ENCODE assay signal across 12 cellular contexts in the genomic region with DNA sequence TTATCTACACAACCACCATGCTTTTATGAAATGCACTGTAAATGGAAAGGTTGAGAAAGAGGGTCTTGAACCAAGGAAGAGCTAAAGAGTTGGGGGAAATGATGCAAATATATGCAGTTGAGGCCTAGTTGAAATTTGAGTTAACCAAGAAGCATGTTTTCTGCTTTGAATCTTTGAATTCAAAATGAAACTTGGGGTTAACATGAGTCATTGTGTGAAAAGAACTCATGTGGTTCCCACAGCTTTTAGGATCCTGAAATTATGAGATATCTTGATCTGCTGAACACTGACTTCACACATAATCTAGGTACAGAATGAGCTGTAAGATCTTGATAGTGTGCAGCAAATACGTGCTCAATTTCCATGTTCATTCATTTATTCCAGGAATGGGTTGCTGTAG.
DNase-seq lines count a peak whose midpoint lies in the region; ATAC-seq and TF ChIP-seq lines count a peak whose summit lies in the region.
"Had no signal": no experiment of that assay in that cellular context is flagged by ENCODE, and none has a peak within 500 bp of the region (broad histone marks: within the 10 kb centered on the region; RNA-seq: fewer than 3 reads in every experiment).

No MANE protein-coding gene starts in this region.

- H3K9me3 Mint-ChIP-seq in CD8-positive, alpha-beta T cell = no peaks in the 10 kb centered on the region
- H3K9me3 Mint-ChIP-seq: neural progenitor cell had no signal

- POLR2A ChIA-PET in CD8-positive, alpha-beta T cell (lab: Charles Lee) = interaction anchor here (1.4 kb wide), 1 partner anchor 8 kb away, joined by 3 read pairs; no protein-coding TSS in a partner anchor

- no peaks in the 10 kb centered on the region for H3K27me3 Mint-ChIP-seq in CD8-positive, alpha-beta T cell (ENCODE audit: low read depth)

- CTCF ChIA-PET in CD8-positive, alpha-beta T cell (lab: Charles Lee) = interaction anchor here (0.7 to 1.0 kb wide), 3 partner anchors 126 to 637 kb away, joined by 3 read pairs; no protein-coding TSS in a partner anchor

- WGBS in aorta, 2 donors = 95 to 98% methylated on average over 1 of the region's 1 CpG

- DNase-seq in CD8-positive, alpha-beta T cell = no peak
- peak; percentile 39 for DNase-seq in LHCN-M2 (ENCODE audit: low read depth)
- no peak for DNase-seq in aorta
- no peak for DNase-seq in stimulated activated CD4-positive, alpha-beta T cell treated with anti-CD3 and anti-CD28 coated beads, Interleukin-15, amount 100 ng/mL, for 24 hours
- no peak for DNase-seq in NCI-H510A (lab: John Stamatoyannopoulos, UW)
- DNase-seq in NCI-H774 (lab: John Stamatoyannopoulos, UW) = no peak
- DNase-seq: hypothalamus, NCI-H1694 treated with DMSO at 0.1 percent for 48 hours had no signal

- peak overlapping the region; percentile 3 for H3K27ac Mint-ChIP-seq in CD8-positive, alpha-beta T cell
- H3K27ac Mint-ChIP-seq: neural progenitor cell had no signal

- peaks cover 34% of the 10 kb centered on the region for H3K4me1 Mint-ChIP-seq in CD8-positive, alpha-beta T cell (ENCODE audit: low read depth)
- H3K4me1 Mint-ChIP-seq: neural progenitor cell had no signal

- H3K9me3 ChIP-seq in CD8-positive, alpha-beta T cell (ENCODE audit: low read length) = no peaks in the 10 kb centered on the region
- no peaks in the 10 kb centered on the region for H3K9me3 ChIP-seq in aorta (ENCODE audit: control insufficient read depth, low read length)

- no peaks in the 10 kb centered on the region for H3K36me3 ChIP-seq in CD8-positive, alpha-beta T cell (ENCODE audit: insufficient read depth, low read length)
- H3K36me3 ChIP-seq in aorta (ENCODE audit: control insufficient read depth in 1 of 2, insufficient read depth in 2 of 2, low read length in 1 of 2) = no peaks in the 10 kb centered on the region
- H3K36me3 ChIP-seq: BLaER1 treated with 17β-estradiol and CSF1 and Interleukin-3, amounts not matched to agents 10 nM and 100 nM; neural progenitor cell had no signal

- ATAC-seq in CD8-positive, alpha-beta T cell = no peak
- peak; percentile 94 for ATAC-seq in GM19035 (IDR thresholded peaks at IDR 0.05; ENCODE audit: unreplicated experiment)
- ATAC-seq in HG02798 (IDR thresholded peaks at IDR 0.05; ENCODE audit: poor library complexity, unreplicated experiment) = peak; percentile 87
- no peak for ATAC-seq in aorta (ENCODE audit: low FRiP score)

- no peaks in the 10 kb centered on the region for H3K36me3 Mint-ChIP-seq in CD8-positive, alpha-beta T cell
- H3K36me3 Mint-ChIP-seq: neural progenitor cell had no signal

- H3K4me3 ChIP-seq in CD8-positive, alpha-beta T cell (ENCODE audit: low read depth, low read length) = no peak overlapping the region
- no peak overlapping the region for H3K4me3 ChIP-seq in aorta (ENCODE audit: low read length in 2 of 2)
- H3K4me3 ChIP-seq: BLaER1 treated with 17β-estradiol and CSF1 and Interleukin-3, amounts not matched to agents 10 nM and 100 nM; neural progenitor cell had no signal

- TF ChIP-seq CTCF in CD8-positive, alpha-beta T cell (IDR thresholded peaks at IDR 0.05) = no peak

- no peaks in the 10 kb centered on the region for H3K27me3 ChIP-seq in CD8-positive, alpha-beta T cell (ENCODE audit: insufficient read depth, low read length)
- no peaks in the 10 kb centered on the region for H3K27me3 ChIP-seq in aorta (ENCODE audit: control insufficient read depth in 1 of 2, insufficient read depth in 2 of 2, low read length in 1 of 2)
- H3K27me3 ChIP-seq: BLaER1 treated with 17β-estradiol and CSF1 and Interleukin-3, amounts not matched to agents 10 nM and 100 nM; neural progenitor cell had no signal

- H3K4me1 ChIP-seq in CD8-positive, alpha-beta T cell (ENCODE audit: insufficient read depth, low read length) = peaks cover 27% of the 10 kb centered on the region
- no peaks in the 10 kb centered on the region for H3K4me1 ChIP-seq in aorta (ENCODE audit: control insufficient read depth in 1 of 2, insufficient read depth in 2 of 2, low read length in 2 of 2)
- H3K4me1 ChIP-seq: neural progenitor cell had no signal

- intact Hi-C loops in CD8-positive, alpha-beta T cell (cut with DNase I, micrococcal nuclease) = no loop called here
- intact Hi-C loops in aorta (cut with DNase I) = no loop called here

- H3K4me3 Mint-ChIP-seq in CD8-positive, alpha-beta T cell = no peak overlapping the region
- H3K4me3 Mint-ChIP-seq: neural progenitor cell had no signal

- no peak overlapping the region for H3K27ac ChIP-seq in CD8-positive, alpha-beta T cell (ENCODE audit: low read depth, low read length)
- no peak overlapping the region for H3K27ac ChIP-seq in aorta (ENCODE audit: low read depth in 1 of 2, low read length in 2 of 2)
- H3K27ac ChIP-seq: BLaER1 treated with 17β-estradiol and CSF1 and Interleukin-3, amounts not matched to agents 10 nM and 100 nM; neural progenitor cell had no signal

Comparison
In these comparisons a context has a peak if more than half of its experiments do, and no peak if none do; other contexts are left out.
1. ATAC-seq: peak in GM19035 (single experiment) and HG02798 (single experiment); none in CD8-positive, alpha-beta T cell (single experiment) and aorta (single experiment).